Comparison of ENCODE assay signal across 3 cellular contexts in the genomic region with DNA sequence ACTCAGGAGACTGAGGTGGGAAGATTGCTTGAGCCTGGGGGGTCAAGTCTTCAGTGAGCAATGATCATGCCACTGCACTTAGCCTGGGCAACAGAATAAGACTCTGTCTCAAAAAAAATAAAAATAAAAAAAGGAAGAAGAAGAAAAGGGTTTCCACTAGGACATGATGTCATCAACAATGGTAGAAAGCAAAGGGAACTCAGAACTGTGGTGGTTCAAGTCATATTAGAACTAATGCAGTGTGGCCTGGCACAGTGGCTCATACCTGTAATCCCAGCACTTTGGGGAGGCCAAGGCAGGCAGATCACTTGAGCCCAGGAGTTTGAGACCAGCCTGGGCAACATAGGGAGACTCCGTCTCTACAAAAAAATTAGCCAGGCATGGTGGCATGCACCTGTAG. TPM values are rescaled to one million over a fixed set of nuclear protein-coding genes. Genes with fewer than 3 reads are reported as not detected.
"Had no signal": no experiment of that assay in that cellular context is flagged by ENCODE, and none has a peak within 500 bp of the region (broad histone marks: within the 10 kb centered on the region; RNA-seq: fewer than 3 reads in every experiment).

No MANE protein-coding gene starts in this region.

RNA-seq across cellular contexts. Expression of gene DNASE1L3, which starts 56.8 kb away (rescaled TPM):
- total RNA-seq: M059J, SJSA1 had no signal
- polyA plus RNA-seq: SK-N-SH had no signal
